In the genomic region with DNA sequence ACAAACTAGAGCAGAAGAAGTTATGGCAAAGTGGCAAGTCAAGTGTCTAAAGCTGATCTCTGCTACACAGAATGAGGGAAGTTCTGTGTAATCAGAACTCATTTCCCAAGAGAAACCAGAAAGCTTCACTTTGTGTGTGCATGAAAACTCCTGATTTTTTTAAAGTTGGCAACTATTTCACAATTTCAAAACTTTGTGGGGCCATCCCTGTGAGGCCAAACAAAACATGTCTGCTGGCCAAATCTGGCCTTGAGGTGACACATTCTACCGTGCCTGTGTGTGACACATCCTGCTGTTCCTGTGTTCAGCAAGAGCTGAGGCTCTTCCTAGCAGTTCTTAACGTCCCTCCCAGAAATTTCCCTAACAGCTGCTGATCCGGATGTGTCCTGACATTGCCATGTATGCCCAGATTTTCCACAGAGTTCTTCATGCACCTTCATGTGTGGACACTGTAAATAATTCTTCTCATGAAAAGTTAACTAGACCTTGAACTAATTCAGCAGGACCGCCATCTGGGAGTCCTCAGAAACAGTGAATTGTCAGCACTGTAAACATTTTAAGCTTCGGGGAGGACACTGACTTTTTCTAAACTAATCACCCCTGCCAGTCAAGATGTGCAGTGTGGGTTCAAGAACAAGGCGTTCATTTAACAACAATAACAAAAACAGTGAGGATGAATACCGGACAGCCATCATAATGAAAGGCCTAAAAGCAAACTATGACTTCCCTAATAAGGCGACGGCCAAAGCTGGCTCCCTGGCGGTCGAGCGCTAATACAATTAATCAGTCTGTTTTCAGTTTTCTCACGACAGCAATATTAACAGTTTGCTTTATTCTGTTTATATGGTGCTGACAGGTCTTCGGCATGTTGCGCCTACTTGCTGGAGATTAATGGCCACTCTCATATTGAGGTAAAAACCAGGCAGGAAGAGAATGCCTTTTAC, we compare ENCODE assay signal across 1 cellular context.
TF ChIP-seq lines count a peak whose summit lies in the region.

No MANE protein-coding gene starts in this region.

TF ChIP-seq in HepG2, 621 proteins besides CTCF, POLR2A, EP300 and RAD21 (continued from another document and continues in another):
- peak; percentile 27; the same call in 1 of the 2 replicates for TF ChIP-seq HDAC1 (CRISPR knock-in tag; IDR thresholded peaks at IDR 0.05)
- TF ChIP-seq, protein P1, sequence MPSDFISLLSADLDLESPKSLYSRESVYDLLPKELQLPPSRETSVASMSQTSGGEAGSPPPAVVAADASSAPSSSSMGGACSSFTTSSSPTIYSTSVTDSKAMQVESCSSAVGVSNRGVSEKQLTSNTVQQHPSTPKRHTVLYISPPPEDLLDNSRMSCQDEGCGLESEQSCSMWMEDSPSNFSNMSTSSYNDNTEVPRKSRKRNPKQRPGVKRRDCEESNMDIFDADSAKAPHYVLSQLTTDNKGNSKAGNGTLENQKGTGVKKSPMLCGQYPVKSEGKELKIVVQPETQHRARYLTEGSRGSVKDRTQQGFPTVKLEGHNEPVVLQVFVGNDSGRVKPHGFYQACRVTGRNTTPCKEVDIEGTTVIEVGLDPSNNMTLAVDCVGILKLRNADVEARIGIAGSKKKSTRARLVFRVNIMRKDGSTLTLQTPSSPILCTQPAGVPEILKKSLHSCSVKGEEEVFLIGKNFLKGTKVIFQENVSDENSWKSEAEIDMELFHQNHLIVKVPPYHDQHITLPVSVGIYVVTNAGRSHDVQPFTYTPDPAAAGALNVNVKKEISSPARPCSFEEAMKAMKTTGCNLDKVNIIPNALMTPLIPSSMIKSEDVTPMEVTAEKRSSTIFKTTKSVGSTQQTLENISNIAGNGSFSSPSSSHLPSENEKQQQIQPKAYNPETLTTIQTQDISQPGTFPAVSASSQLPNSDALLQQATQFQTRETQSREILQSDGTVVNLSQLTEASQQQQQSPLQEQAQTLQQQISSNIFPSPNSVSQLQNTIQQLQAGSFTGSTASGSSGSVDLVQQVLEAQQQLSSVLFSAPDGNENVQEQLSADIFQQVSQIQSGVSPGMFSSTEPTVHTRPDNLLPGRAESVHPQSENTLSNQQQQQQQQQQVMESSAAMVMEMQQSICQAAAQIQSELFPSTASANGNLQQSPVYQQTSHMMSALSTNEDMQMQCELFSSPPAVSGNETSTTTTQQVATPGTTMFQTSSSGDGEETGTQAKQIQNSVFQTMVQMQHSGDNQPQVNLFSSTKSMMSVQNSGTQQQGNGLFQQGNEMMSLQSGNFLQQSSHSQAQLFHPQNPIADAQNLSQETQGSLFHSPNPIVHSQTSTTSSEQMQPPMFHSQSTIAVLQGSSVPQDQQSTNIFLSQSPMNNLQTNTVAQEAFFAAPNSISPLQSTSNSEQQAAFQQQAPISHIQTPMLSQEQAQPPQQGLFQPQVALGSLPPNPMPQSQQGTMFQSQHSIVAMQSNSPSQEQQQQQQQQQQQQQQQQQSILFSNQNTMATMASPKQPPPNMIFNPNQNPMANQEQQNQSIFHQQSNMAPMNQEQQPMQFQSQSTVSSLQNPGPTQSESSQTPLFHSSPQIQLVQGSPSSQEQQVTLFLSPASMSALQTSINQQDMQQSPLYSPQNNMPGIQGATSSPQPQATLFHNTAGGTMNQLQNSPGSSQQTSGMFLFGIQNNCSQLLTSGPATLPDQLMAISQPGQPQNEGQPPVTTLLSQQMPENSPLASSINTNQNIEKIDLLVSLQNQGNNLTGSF (CRISPR knock-in tag; IDR thresholded peaks at IDR 0.05): 0 out of 2 replicates have a peak, but pooled peaks have one; percentile 39
- TF ChIP-seq NR2F6 (IDR thresholded peaks at IDR 0.05): peak; percentile 26; the same call in 1 of the 2 replicates
- TF ChIP-seq NR2F6 (CRISPR knock-in tag; IDR thresholded peaks at IDR 0.05): peak; percentile 72
- peak; percentile 20; the same call in 1 of the 2 replicates for TF ChIP-seq ZNF205 (CRISPR knock-in tag; IDR thresholded peaks at IDR 0.05)
- TF ChIP-seq ZFX (CRISPR knock-in tag; IDR thresholded peaks at IDR 0.05; ENCODE audit: low read depth): peak; percentile 56
- TF ChIP-seq SNRNP70 (IDR thresholded peaks at IDR 0.05; ENCODE audit: low read depth, low read length): no peak
- TF ChIP-seq, protein P2, sequence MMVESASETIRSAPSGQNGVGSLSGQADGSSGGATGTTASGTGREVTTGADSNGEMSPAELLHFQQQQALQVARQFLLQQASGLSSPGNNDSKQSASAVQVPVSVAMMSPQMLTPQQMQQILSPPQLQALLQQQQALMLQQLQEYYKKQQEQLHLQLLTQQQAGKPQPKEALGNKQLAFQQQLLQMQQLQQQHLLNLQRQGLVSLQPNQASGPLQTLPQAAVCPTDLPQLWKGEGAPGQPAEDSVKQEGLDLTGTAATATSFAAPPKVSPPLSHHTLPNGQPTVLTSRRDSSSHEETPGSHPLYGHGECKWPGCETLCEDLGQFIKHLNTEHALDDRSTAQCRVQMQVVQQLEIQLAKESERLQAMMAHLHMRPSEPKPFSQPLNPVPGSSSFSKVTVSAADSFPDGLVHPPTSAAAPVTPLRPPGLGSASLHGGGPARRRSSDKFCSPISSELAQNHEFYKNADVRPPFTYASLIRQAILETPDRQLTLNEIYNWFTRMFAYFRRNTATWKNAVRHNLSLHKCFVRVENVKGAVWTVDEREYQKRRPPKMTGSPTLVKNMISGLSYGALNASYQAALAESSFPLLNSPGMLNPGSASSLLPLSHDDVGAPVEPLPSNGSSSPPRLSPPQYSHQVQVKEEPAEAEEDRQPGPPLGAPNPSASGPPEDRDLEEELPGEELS (CRISPR knock-in tag; IDR thresholded peaks at IDR 0.05): peak; percentile 81
- 0 out of 2 replicates have a peak, but pooled peaks have one; percentile 52 for TF ChIP-seq KMT2A (CRISPR knock-in tag; IDR thresholded peaks at IDR 0.05)
- TF ChIP-seq, protein P3, sequence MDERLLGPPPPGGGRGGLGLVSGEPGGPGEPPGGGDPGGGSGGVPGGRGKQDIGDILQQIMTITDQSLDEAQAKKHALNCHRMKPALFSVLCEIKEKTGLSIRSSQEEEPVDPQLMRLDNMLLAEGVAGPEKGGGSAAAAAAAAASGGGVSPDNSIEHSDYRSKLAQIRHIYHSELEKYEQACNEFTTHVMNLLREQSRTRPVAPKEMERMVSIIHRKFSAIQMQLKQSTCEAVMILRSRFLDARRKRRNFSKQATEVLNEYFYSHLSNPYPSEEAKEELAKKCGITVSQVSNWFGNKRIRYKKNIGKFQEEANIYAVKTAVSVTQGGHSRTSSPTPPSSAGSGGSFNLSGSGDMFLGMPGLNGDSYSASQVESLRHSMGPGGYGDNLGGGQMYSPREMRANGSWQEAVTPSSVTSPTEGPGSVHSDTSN (CRISPR knock-in tag; IDR thresholded peaks at IDR 0.05): no peak
- TF ChIP-seq ZNF792 (CRISPR knock-in tag; IDR thresholded peaks at IDR 0.05): peak; percentile 70; the same call in 1 of the 2 replicates
- TF ChIP-seq, protein P4, sequence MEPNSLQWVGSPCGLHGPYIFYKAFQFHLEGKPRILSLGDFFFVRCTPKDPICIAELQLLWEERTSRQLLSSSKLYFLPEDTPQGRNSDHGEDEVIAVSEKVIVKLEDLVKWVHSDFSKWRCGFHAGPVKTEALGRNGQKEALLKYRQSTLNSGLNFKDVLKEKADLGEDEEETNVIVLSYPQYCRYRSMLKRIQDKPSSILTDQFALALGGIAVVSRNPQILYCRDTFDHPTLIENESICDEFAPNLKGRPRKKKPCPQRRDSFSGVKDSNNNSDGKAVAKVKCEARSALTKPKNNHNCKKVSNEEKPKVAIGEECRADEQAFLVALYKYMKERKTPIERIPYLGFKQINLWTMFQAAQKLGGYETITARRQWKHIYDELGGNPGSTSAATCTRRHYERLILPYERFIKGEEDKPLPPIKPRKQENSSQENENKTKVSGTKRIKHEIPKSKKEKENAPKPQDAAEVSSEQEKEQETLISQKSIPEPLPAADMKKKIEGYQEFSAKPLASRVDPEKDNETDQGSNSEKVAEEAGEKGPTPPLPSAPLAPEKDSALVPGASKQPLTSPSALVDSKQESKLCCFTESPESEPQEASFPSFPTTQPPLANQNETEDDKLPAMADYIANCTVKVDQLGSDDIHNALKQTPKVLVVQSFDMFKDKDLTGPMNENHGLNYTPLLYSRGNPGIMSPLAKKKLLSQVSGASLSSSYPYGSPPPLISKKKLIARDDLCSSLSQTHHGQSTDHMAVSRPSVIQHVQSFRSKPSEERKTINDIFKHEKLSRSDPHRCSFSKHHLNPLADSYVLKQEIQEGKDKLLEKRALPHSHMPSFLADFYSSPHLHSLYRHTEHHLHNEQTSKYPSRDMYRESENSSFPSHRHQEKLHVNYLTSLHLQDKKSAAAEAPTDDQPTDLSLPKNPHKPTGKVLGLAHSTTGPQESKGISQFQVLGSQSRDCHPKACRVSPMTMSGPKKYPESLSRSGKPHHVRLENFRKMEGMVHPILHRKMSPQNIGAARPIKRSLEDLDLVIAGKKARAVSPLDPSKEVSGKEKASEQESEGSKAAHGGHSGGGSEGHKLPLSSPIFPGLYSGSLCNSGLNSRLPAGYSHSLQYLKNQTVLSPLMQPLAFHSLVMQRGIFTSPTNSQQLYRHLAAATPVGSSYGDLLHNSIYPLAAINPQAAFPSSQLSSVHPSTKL (CRISPR knock-in tag; IDR thresholded peaks at IDR 0.05): peak; percentile 97
- TF ChIP-seq ZNF136 (CRISPR knock-in tag; IDR thresholded peaks at IDR 0.05; ENCODE audit: low read depth): no peak; the same call in 1 of the 2 replicates
- TF ChIP-seq, protein P5, sequence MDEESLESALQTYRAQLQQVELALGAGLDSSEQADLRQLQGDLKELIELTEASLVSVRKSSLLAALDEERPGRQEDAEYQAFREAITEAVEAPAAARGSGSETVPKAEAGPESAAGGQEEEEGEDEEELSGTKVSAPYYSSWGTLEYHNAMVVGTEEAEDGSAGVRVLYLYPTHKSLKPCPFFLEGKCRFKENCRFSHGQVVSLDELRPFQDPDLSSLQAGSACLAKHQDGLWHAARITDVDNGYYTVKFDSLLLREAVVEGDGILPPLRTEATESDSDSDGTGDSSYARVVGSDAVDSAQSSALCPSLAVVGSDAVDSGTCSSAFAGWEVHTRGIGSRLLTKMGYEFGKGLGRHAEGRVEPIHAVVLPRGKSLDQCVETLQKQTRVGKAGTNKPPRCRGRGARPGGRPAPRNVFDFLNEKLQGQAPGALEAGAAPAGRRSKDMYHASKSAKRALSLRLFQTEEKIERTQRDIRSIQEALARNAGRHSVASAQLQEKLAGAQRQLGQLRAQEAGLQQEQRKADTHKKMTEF (CRISPR knock-in tag; IDR thresholded peaks at IDR 0.05): peak; percentile 93
- TF ChIP-seq, protein P6, sequence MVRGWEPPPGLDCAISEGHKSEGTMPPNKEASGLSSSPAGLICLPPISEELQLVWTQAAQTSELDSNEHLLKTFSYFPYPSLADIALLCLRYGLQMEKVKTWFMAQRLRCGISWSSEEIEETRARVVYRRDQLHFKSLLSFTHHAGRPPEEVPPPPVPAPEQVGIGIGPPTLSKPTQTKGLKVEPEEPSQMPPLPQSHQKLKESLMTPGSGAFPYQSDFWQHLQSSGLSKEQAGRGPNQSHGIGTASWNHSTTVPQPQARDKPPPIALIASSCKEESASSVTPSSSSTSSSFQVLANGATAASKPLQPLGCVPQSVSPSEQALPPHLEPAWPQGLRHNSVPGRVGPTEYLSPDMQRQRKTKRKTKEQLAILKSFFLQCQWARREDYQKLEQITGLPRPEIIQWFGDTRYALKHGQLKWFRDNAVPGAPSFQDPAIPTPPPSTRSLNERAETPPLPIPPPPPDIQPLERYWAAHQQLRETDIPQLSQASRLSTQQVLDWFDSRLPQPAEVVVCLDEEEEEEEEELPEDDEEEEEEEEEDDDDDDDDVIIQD (CRISPR knock-in tag; IDR thresholded peaks at IDR 0.05; ENCODE audit: low read depth): peak; percentile 87
- TF ChIP-seq, protein P7, sequence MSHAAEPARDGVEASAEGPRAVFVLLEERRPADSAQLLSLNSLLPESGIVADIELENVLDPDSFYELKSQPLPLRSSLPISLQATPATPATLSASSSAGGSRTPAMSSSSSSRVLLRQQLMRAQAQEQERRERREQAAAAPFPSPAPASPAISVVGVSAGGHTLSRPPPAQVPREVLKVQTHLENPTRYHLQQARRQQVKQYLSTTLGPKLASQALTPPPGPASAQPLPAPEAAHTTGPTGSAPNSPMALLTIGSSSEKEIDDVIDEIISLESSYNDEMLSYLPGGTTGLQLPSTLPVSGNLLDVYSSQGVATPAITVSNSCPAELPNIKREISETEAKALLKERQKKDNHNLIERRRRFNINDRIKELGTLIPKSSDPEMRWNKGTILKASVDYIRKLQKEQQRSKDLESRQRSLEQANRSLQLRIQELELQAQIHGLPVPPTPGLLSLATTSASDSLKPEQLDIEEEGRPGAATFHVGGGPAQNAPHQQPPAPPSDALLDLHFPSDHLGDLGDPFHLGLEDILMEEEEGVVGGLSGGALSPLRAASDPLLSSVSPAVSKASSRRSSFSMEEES (CRISPR knock-in tag; IDR thresholded peaks at IDR 0.05): peak; percentile 72; the same call in 1 of the 2 replicates
- peak; percentile 58; the same call in 1 of the 2 replicates for TF ChIP-seq ZFP36L1 (CRISPR knock-in tag; IDR thresholded peaks at IDR 0.05)
- TF ChIP-seq, protein P8, sequence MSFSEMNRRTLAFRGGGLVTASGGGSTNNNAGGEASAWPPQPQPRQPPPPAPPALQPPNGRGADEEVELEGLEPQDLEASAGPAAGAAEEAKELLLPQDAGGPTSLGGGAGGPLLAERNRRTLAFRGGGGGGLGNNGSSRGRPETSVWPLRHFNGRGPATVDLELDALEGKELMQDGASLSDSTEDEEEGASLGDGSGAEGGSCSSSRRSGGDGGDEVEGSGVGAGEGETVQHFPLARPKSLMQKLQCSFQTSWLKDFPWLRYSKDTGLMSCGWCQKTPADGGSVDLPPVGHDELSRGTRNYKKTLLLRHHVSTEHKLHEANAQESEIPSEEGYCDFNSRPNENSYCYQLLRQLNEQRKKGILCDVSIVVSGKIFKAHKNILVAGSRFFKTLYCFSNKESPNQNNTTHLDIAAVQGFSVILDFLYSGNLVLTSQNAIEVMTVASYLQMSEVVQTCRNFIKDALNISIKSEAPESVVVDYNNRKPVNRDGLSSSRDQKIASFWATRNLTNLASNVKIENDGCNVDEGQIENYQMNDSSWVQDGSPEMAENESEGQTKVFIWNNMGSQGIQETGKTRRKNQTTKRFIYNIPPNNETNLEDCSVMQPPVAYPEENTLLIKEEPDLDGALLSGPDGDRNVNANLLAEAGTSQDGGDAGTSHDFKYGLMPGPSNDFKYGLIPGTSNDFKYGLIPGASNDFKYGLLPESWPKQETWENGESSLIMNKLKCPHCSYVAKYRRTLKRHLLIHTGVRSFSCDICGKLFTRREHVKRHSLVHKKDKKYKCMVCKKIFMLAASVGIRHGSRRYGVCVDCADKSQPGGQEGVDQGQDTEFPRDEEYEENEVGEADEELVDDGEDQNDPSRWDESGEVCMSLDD (CRISPR knock-in tag; IDR thresholded peaks at IDR 0.05; ENCODE audit: borderline replicate concordance): peak; percentile 60; the same call in 1 of the 2 replicates
